In genomic region chr9:3608011-3608410, GRCh38 we compare ENCODE assay signal across 17 cellular contexts.
DNase-seq lines count a peak whose midpoint lies in the region; ATAC-seq, FAIRE-seq and TF ChIP-seq lines count a peak whose summit lies in the region.
"Had no signal": no experiment of that assay in that cellular context is flagged by ENCODE, and none has a peak within 500 bp of the region (broad histone marks: within the 10 kb centered on the region; RNA-seq: fewer than 3 reads in every experiment).

No MANE protein-coding gene starts in this region.

- no peak overlapping the region for H3K4me3 ChIP-seq in adrenal gland
- H3K4me3 ChIP-seq: heart right ventricle, left ventricle myocardium inferior, smooth muscle cell had no signal

- H3K4me1 ChIP-seq in adrenal gland (replicated peaks in 1 of 2) = no peaks in the 10 kb centered on the region
- H3K4me1 ChIP-seq: heart right ventricle, left ventricle myocardium inferior had no signal

- peak overlapping the region; percentile 61 for H3K4me3 Mint-ChIP-seq in memory B cell
- H3K4me3 Mint-ChIP-seq: activated CD8-positive, alpha-beta T cell treated with anti-CD3 and anti-CD28 coated beads, Interleukin-2, amount 10 ng/mL, durations not matched to agents 7 days and 5 days; CD4-positive, CD25-positive, alpha-beta regulatory T cell had no signal

- intact Hi-C loops in adrenal gland (cut with DNase I) = no loop called here

- no peaks in the 10 kb centered on the region for H3K27me3 ChIP-seq in adrenal gland
- H3K27me3 ChIP-seq: heart right ventricle had no signal

- no peak overlapping the region for H3K27ac Mint-ChIP-seq in memory B cell
- H3K27ac Mint-ChIP-seq: activated CD8-positive, alpha-beta T cell treated with anti-CD3 and anti-CD28 coated beads, Interleukin-2, amount 10 ng/mL, durations not matched to agents 7 days and 5 days had no signal

- peak; percentile 74 for ATAC-seq in GM18873 (IDR thresholded peaks at IDR 0.05; ENCODE audit: low FRiP score, unreplicated experiment)
- ATAC-seq in GM21529 (IDR thresholded peaks at IDR 0.05; ENCODE audit: unreplicated experiment) = peak; percentile 91
- peak; percentile 53 for ATAC-seq in HG03103 (IDR thresholded peaks at IDR 0.05; ENCODE audit: low read depth, unreplicated experiment)
- peak; percentile 93 for ATAC-seq in memory B cell (ENCODE audit: low read depth)
- ATAC-seq: activated CD8-positive, alpha-beta T cell treated with anti-CD3 and anti-CD28 coated beads, Interleukin-2, amount 10 ng/mL, durations not matched to agents 7 days and 5 days; heart right ventricle had no signal

- no peak for FAIRE-seq in H54 (lab: Jason Lieb, UNC)
- FAIRE-seq: endometrium had no signal

- TF ChIP-seq POLR2A in H54 (IDR thresholded peaks at IDR 0.05; ENCODE audit: low read depth, low read length) (no peak), adrenal gland (IDR thresholded peaks at IDR 0.05) (no peak)

- H3K36me3 Mint-ChIP-seq in memory B cell = peaks cover 4% of the 10 kb centered on the region

- H3K27ac ChIP-seq in adrenal gland = no peak overlapping the region
- H3K27ac ChIP-seq: heart right ventricle, left ventricle myocardium inferior had no signal

- H3K9me3 ChIP-seq in adrenal gland (replicated peaks in 1 of 3) = no peaks in the 10 kb centered on the region

- no peak for TF ChIP-seq CTCF in adrenal gland (IDR thresholded peaks at IDR 0.05)

- peaks cover 12% of the 10 kb centered on the region for H3K4me1 Mint-ChIP-seq in memory B cell
- H3K4me1 Mint-ChIP-seq: CD4-positive, CD25-positive, alpha-beta regulatory T cell had no signal

- no peaks in the 10 kb centered on the region for H3K36me3 ChIP-seq in adrenal gland (replicated peaks in 1 of 2)
- H3K36me3 ChIP-seq: heart right ventricle, left ventricle myocardium inferior had no signal

- DNase-seq in memory B cell (ENCODE audit: low spot score in 2 of 2) (peak in 1 of 2 donors; percentile 14), HK-2 (ENCODE audit: unreplicated experiment) (no peak), H54 (ENCODE audit: insufficient read length, low spot score) (no peak), adrenal gland (no peak)
- DNase-seq: activated CD8-positive, alpha-beta T cell treated with anti-CD3 and anti-CD28 coated beads, Interleukin-2, amount 10 ng/mL, durations not matched to agents 7 days and 5 days; activated gamma-delta T cell treated with Interleukin-2 at 50 U/mL for 16 hours; CD4-positive, CD25-positive, alpha-beta regulatory T cell; heart right ventricle; left ventricle myocardium inferior; NCI-H1048; NCI-H345; T-helper 9 cell had no signal

- H3K9me3 Mint-ChIP-seq in memory B cell = peaks cover 6% of the 10 kb centered on the region

- 76 to 87% (median 82%) methylated on average over 5 of the region's 5 CpGs for WGBS in adrenal gland, 4 donors

- H3K27me3 Mint-ChIP-seq in memory B cell = peaks cover 1% of the 10 kb centered on the region
- H3K27me3 Mint-ChIP-seq: CD4-positive, CD25-positive, alpha-beta regulatory T cell had no signal
